ENCODE assay signal across 10 cellular contexts in genomic region chr20:54479138-54479906, GRCh38. TPM values are rescaled to one million over a fixed set of nuclear protein-coding genes. Genes with fewer than 3 reads are reported as not detected.
DNase-seq lines count a peak whose midpoint lies in the region; ATAC-seq and TF ChIP-seq lines count a peak whose summit lies in the region.
"Had no signal": no experiment of that assay in that cellular context is flagged by ENCODE, and none has a peak within 500 bp of the region (broad histone marks: within the 10 kb centered on the region; RNA-seq: fewer than 3 reads in every experiment).

No MANE protein-coding gene starts in this region.

- intact Hi-C loops in activated naive CD4-positive, alpha-beta T cell treated with anti-CD3 and anti-CD28 coated beads for 36 hours (cut with micrococcal nuclease) = loop anchor here (10.0 kb wide), 1 partner anchor 155 kb away; no protein-coding TSS in a partner anchor

- TF ChIP-seq CTCF in epithelial cell of esophagus (IDR thresholded peaks at IDR 0.05; ENCODE audit: insufficient read depth, low read depth, low read length, missing control alignments) = peak; percentile 19

- peaks cover 0 to 4% of the 10 kb centered on the region in 2 donors for H3K9me3 Mint-ChIP-seq in stimulated activated naive CD8-positive, alpha-beta T cell treated with anti-CD3 and anti-CD28 coated beads, Interleukin-15, amount 100 ng/mL, for 72 hours
- H3K9me3 Mint-ChIP-seq in activated naive CD4-positive, alpha-beta T cell treated with anti-CD3 and anti-CD28 coated beads for 36 hours = no peaks in the 10 kb centered on the region

- H3K4me3 Mint-ChIP-seq in stimulated activated naive CD8-positive, alpha-beta T cell treated with anti-CD3 and anti-CD28 coated beads, Interleukin-15, amount 100 ng/mL, for 72 hours = peak overlapping the region in 1 of 2 donors; percentile 18
- H3K4me3 Mint-ChIP-seq in activated naive CD4-positive, alpha-beta T cell treated with anti-CD3 and anti-CD28 coated beads for 36 hours = no peak overlapping the region

- no peak overlapping the region for H3K4me3 ChIP-seq in epithelial cell of esophagus (ENCODE audit: low read length)
- H3K4me3 ChIP-seq: suprapubic skin had no signal

- DNase-seq in stimulated activated naive CD8-positive, alpha-beta T cell treated with anti-CD3 and anti-CD28 coated beads, Interleukin-15, amount 100 ng/mL, for 72 hours = no peak
- no peak for DNase-seq in stimulated activated naive CD8-positive, alpha-beta T cell treated with anti-CD3 and anti-CD28 coated beads, Interleukin-15, Interleukin-2, amounts not matched to agents 100 U/mL and 50 U/mL, for 24 hours
- peak; percentile 25 for DNase-seq in MV-4-11 (lab: John Stamatoyannopoulos, UW)
- no peak for DNase-seq in epithelial cell of esophagus (ENCODE audit: low read depth)
- no peak for DNase-seq in activated gamma-delta T cell (lab: John Stamatoyannopoulos, UW)
- no peak for DNase-seq in NCI-H1436 (lab: John Stamatoyannopoulos, UW)
- DNase-seq in activated naive CD4-positive, alpha-beta T cell treated with anti-CD3 and anti-CD28 coated beads for 36 hours = no peak
- DNase-seq: NCI-H146 had no signal

- peaks cover 15% of the 10 kb centered on the region for H3K4me1 Mint-ChIP-seq in stimulated activated naive CD8-positive, alpha-beta T cell treated with anti-CD3 and anti-CD28 coated beads, Interleukin-15, amount 100 ng/mL, for 72 hours
- H3K4me1 Mint-ChIP-seq in activated naive CD4-positive, alpha-beta T cell treated with anti-CD3 and anti-CD28 coated beads for 36 hours (ENCODE audit: low read depth) = peaks cover 16% of the 10 kb centered on the region

- CTCF ChIA-PET in activated naive CD4-positive, alpha-beta T cell treated with anti-CD3 and anti-CD28 coated beads for 36 hours (lab: Charles Lee) = interaction anchor here (0.6 to 0.7 kb wide), 2 partner anchors 9 to 1155 kb away, joined by 3 to 4 read pairs; no protein-coding TSS in a partner anchor

- peaks cover 52% of the 10 kb centered on the region for H3K27me3 Mint-ChIP-seq in stimulated activated naive CD8-positive, alpha-beta T cell treated with anti-CD3 and anti-CD28 coated beads, Interleukin-15, amount 100 ng/mL, for 72 hours
- peaks cover 51% of the 10 kb centered on the region for H3K27me3 Mint-ChIP-seq in activated naive CD4-positive, alpha-beta T cell treated with anti-CD3 and anti-CD28 coated beads for 36 hours (ENCODE audit: low read depth)

- ATAC-seq in stimulated activated naive CD8-positive, alpha-beta T cell treated with anti-CD3 and anti-CD28 coated beads, Interleukin-15, amount 100 ng/mL, for 72 hours = peak; percentile 52
- no peak for ATAC-seq in stimulated activated naive CD8-positive, alpha-beta T cell treated with anti-CD3 and anti-CD28 coated beads, Interleukin-15, Interleukin-2, amounts not matched to agents 100 U/mL and 50 U/mL, for 24 hours
- ATAC-seq in GM21576 (IDR thresholded peaks at IDR 0.05; ENCODE audit: unreplicated experiment) = no peak

- H3K27ac Mint-ChIP-seq in stimulated activated naive CD8-positive, alpha-beta T cell treated with anti-CD3 and anti-CD28 coated beads, Interleukin-15, amount 100 ng/mL, for 72 hours = peak overlapping the region in 1 of 2 donors; percentile 5
- no peak overlapping the region for H3K27ac Mint-ChIP-seq in activated naive CD4-positive, alpha-beta T cell treated with anti-CD3 and anti-CD28 coated beads for 36 hours

- no peaks in the 10 kb centered on the region for H3K36me3 Mint-ChIP-seq in activated naive CD4-positive, alpha-beta T cell treated with anti-CD3 and anti-CD28 coated beads for 36 hours (ENCODE audit: low read depth)

RNA-seq across cellular contexts. Expression of gene DOK5, which starts 3.9 kb away (rescaled TPM):
- 1 to 10 TPM; 3.9 to 4.3 TPM for total RNA-seq in activated naive CD4-positive, alpha-beta T cell treated with anti-CD3 and anti-CD28 coated beads for 36 hours
